17 cellular contexts compared by ENCODE assay signal in the genomic region with DNA sequence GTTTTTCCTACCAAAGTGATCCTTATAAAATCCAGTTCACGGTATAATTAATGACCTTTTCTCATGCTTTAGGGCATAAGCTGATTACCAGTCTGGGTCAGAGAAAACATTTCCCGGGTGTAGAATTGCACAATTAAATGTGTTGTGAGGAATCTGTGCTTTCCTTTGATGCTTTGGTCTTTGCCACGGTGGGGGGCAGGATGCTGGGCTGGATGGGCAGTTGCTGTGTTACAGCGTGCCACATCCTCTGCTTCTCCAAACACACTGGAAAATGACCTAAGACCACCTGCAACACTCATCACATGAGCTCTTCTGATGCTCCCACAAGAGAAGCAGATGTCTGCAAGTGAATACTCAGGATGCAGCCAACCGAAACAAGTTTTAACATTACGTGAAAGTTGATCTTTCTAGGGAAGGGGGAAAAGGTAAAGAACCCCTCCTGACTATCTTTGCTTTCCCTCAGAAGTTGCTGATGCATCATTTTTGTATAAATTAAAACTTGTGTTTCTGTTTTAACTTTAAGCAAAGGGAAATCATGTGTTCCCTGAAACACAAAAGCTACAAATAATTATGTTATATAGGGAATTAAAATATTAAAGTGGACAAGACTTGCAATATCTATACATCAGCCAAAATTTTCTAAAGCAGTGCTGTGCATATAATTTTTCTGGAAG.
A peak's percentile ranks its signal among the peaks of the same experiment; 100 is the strongest.
DNase-seq lines count a peak whose midpoint lies in the region; ATAC-seq and FAIRE-seq lines count a peak whose summit lies in the region.
"Had no signal": no experiment of that assay in that cellular context is flagged by ENCODE, and none has a peak within 500 bp of the region (broad histone marks: within the 10 kb centered on the region; RNA-seq: fewer than 3 reads in every experiment).

No MANE protein-coding gene starts in this region.

- in situ Hi-C loops in Caki2 (cut with HindIII; ENCODE audit: low pct_unique_long_range_greater_than_20kb, low sequenced_read_pairs), result no loop called here

- no peak for ATAC-seq in natural killer cell treated with Interleukin-12 subunit alpha and Interleukin-12 subunit beta and Interleukin-15 and Interleukin-18, amount 100 ng/mL, for 72 hours
- ATAC-seq: GM12878 had no signal

- no peaks in the 10 kb centered on the region for H3K36me3 Mint-ChIP-seq in natural killer cell treated with Interleukin-12 subunit alpha and Interleukin-12 subunit beta and Interleukin-15 and Interleukin-18, amount 100 ng/mL, for 72 hours

- H3K27me3 Mint-ChIP-seq in natural killer cell treated with Interleukin-12 subunit alpha and Interleukin-12 subunit beta and Interleukin-15 and Interleukin-18, amount 100 ng/mL, for 72 hours, result peaks cover 0 to 5% of the 10 kb centered on the region in 2 donors
- H3K27me3 Mint-ChIP-seq: activated B cell treated with CpG ODN at 0.5 μM for 24 hours had no signal

- no peak for FAIRE-seq in RCC 7860 (lab: Jason Lieb, UNC)
- FAIRE-seq: GM12878 had no signal

- H3K4me3 ChIP-seq in Jurkat, Clone E6-1 (ENCODE audit: low read length), result no peak overlapping the region
- H3K4me3 ChIP-seq: GM12878, PC-9, tibial artery had no signal

- no peak overlapping the region for H3K4me3 Mint-ChIP-seq in natural killer cell treated with Interleukin-12 subunit alpha and Interleukin-12 subunit beta and Interleukin-15 and Interleukin-18, amount 100 ng/mL, for 72 hours
- H3K4me3 Mint-ChIP-seq: activated B cell treated with CpG ODN at 0.5 μM for 24 hours; activated naive CD4-positive, alpha-beta T cell treated with anti-CD3 and anti-CD28 coated beads for 36 hours had no signal

- peaks cover 3 to 7% of the 10 kb centered on the region in 2 donors for H3K4me1 Mint-ChIP-seq in natural killer cell treated with Interleukin-12 subunit alpha and Interleukin-12 subunit beta and Interleukin-15 and Interleukin-18, amount 100 ng/mL, for 72 hours (ENCODE audit: low read depth in 2 of 2)

- DNase-seq in Caki2 (ENCODE audit: low read depth), result peak; percentile 10
- DNase-seq in Jurkat, Clone E6-1 (ENCODE audit: low read depth, low spot score), result peak; percentile 16
- peak; percentile 52 for DNase-seq in RCC 7860 (ENCODE audit: low spot score)
- peak; percentile 94 for DNase-seq in left kidney (ENCODE audit: low read depth, low spot score)
- no peak for DNase-seq in effector CD4-positive, alpha-beta T cell
- no peak for DNase-seq in NCI-H1092 (lab: John Stamatoyannopoulos, UW)
- DNase-seq in stimulated activated CD4-positive, alpha-beta T cell treated with anti-CD3 and anti-CD28 coated beads, Interleukin-12 subunit alpha, Interleukin-12 subunit beta, amount 100 ng/mL, for 4 hours, result no peak
- DNase-seq in natural killer cell treated with Interleukin-12 subunit alpha and Interleukin-12 subunit beta and Interleukin-15 and Interleukin-18, amount 100 ng/mL, for 72 hours (ENCODE audit: low spot score), result no peak
- DNase-seq: activated B cell treated with CpG ODN at 0.5 μM for 24 hours; activated naive CD4-positive, alpha-beta T cell treated with anti-CD3 and anti-CD28 coated beads for 36 hours; brain microvascular endothelial cell; midbrain; NCI-H146; PC-9; SW 1271; tibial artery had no signal

- no peak overlapping the region for H3K27ac Mint-ChIP-seq in natural killer cell treated with Interleukin-12 subunit alpha and Interleukin-12 subunit beta and Interleukin-15 and Interleukin-18, amount 100 ng/mL, for 72 hours
- H3K27ac Mint-ChIP-seq: activated naive CD4-positive, alpha-beta T cell treated with anti-CD3 and anti-CD28 coated beads for 36 hours had no signal

- H3K9me3 Mint-ChIP-seq in natural killer cell treated with Interleukin-12 subunit alpha and Interleukin-12 subunit beta and Interleukin-15 and Interleukin-18, amount 100 ng/mL, for 72 hours, result no peaks in the 10 kb centered on the region
- H3K9me3 Mint-ChIP-seq: activated B cell treated with CpG ODN at 0.5 μM for 24 hours; activated naive CD4-positive, alpha-beta T cell treated with anti-CD3 and anti-CD28 coated beads for 36 hours had no signal

Comparison
In these comparisons a context has a peak if more than half of its experiments do, and no peak if none do; other contexts are left out.
1. DNase-seq: peak in Caki2 (single experiment), Jurkat, Clone E6-1 (single experiment), RCC 7860 (single experiment) and left kidney (single experiment); none in effector CD4-positive, alpha-beta T cell (single experiment), NCI-H1092 (single experiment), stimulated activated CD4-positive, alpha-beta T cell treated with anti-CD3 and anti-CD28 coated beads, Interleukin-12 subunit alpha, Interleukin-12 subunit beta, amount 100 ng/mL, for 4 hours (single experiment) and natural killer cell treated with Interleukin-12 subunit alpha and Interleukin-12 subunit beta and Interleukin-15 and Interleukin-18, amount 100 ng/mL, for 72 hours (single experiment).